In the genomic region with DNA sequence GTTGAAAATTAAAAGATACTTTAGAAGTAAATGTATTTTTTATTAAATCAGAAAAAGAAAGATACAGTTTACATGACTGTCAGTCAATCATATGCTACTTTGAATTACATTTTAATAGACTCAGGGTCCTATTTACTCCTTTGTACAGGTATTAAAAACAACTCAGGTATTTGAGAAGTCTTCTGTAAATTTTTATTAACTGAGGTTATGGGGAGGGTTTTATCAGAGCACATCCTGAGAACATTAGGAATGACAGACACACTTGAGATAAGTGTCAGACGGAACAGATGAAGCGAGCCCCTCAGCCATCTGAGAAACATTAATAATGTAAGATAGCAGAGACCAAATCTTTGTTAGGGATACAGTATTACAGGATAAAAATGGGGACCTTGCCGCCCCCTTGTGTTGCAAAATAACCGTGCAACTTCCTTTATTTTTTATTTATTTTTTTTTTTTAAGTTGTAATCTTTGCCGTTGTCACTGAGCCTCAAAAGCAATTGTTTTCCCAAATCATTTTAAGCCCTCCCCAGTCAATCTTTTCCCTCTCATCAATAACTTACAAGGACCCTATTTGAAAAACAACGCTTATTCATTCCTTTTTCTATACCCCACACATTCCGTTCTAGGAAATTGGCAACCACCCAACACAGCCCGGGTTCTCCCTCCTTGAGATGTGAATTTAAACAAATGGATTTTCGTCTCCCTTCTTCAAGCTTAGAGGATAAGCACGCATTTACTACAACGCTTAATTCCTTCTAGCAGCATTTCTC, we compare ENCODE assay signal across 1 cellular context.
TF ChIP-seq lines count a peak whose summit lies in the region.

No MANE protein-coding gene starts in this region.

TF ChIP-seq in K562, 482 proteins besides CTCF, POLR2A, EP300 and RAD21 (continued from another document):
- TF ChIP-seq ARID4B (CRISPR knock-in tag; IDR thresholded peaks at IDR 0.05) = no peak
